ENCODE assay signal across 14 cellular contexts in the genomic region with DNA sequence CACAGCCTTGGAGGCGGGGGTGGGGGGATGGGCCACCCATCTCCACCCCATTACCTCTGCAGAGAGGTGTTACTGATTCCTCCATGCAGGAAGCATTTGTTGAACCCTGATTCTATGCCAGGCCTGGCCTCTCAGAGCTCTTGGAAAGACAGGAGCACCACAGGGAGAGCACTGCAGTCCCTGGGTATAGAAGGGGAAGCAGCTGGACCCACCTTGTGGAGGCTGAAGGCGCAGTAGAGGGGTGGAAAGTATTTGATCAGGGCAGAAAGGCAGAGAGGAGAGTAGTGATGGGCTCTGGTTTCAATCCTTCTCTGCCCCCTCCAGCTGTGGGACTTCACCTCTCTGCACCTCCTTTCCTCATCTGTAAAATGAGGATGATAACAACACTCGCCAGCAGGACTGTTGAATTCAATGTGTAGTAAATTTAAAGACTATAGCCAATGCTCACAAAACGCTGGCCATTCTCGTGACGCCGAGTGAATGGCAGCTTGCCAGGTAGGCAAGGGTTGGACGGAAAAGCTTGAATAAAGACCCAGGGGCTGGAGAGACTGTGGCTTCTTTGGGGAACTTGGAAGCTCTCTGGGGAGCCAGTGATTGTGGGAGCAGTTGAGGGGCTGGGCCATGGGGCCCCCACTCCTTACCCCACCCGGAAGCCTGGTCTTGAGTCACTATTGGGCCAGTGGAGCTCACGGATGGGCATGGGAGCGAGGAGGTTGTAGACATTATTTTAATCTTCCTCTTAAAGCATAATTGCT. TPM values are rescaled to one million over a fixed set of nuclear protein-coding genes. Genes with fewer than 3 reads are reported as not detected.
DNase-seq lines count a peak whose midpoint lies in the region; ATAC-seq and TF ChIP-seq lines count a peak whose summit lies in the region.
"Had no signal": no experiment of that assay in that cellular context is flagged by ENCODE, and none has a peak within 500 bp of the region (broad histone marks: within the 10 kb centered on the region; RNA-seq: fewer than 3 reads in every experiment).

No MANE protein-coding gene starts in this region.

- H3K27ac ChIP-seq in Karpas-422 (ENCODE audit: low read length) (no peak overlapping the region), tibial nerve (no peak overlapping the region)
- H3K27ac ChIP-seq: epithelial cell of prostate, thyroid gland had no signal

- H3K27me3 ChIP-seq in Karpas-422 (ENCODE audit: low read length): no peaks in the 10 kb centered on the region
- H3K27me3 ChIP-seq in tibial nerve: peaks cover 0 to 42% of the 10 kb centered on the region in 2 donors
- H3K27me3 ChIP-seq: thyroid gland had no signal

- H2AFZ ChIP-seq in Karpas-422 (ENCODE audit: low read length): no peak overlapping the region

- H4K20me1 ChIP-seq in Karpas-422 (ENCODE audit: insufficient read depth, low read depth, low read length): 0 out of 2 replicates have a peak, but pooled peaks cover 3% of the 10 kb centered on the region

- no peak overlapping the region for H3K9ac ChIP-seq in Karpas-422 (ENCODE audit: low read length)

- H3K9me3 Mint-ChIP-seq in neural crest cell: no peaks in the 10 kb centered on the region
- H3K9me3 Mint-ChIP-seq: activated B cell treated with CpG ODN at 0.5 μM for 24 hours; CD4-positive, alpha-beta memory T cell had no signal

- H3K9me3 ChIP-seq in Karpas-422 (ENCODE audit: low read length) (no peaks in the 10 kb centered on the region), tibial nerve (no peaks in the 10 kb centered on the region)
- H3K9me3 ChIP-seq: thyroid gland had no signal

- peaks cover 85% of the 10 kb centered on the region for H3K4me1 Mint-ChIP-seq in neural crest cell
- H3K4me1 Mint-ChIP-seq: activated B cell treated with CpG ODN at 0.5 μM for 24 hours had no signal

- no peaks in the 10 kb centered on the region for H3K36me3 ChIP-seq in Karpas-422 (ENCODE audit: insufficient read depth, low read length)
- no peaks in the 10 kb centered on the region for H3K36me3 ChIP-seq in tibial nerve
- H3K36me3 ChIP-seq: thyroid gland had no signal

- no peak overlapping the region for H3K4me2 ChIP-seq in Karpas-422 (ENCODE audit: low read depth, low read length, poor library complexity, severe bottlenecking)

- H3K27me3 Mint-ChIP-seq in neural crest cell (ENCODE audit: low read depth): peaks cover 18% of the 10 kb centered on the region

- no peaks in the 10 kb centered on the region for H3K9me2 ChIP-seq in Karpas-422 (replicated peaks; ENCODE audit: insufficient read depth, low read length)

- 38 to 48% methylated on average over 11 of the region's 11 CpGs for WGBS in tibial nerve, 2 donors

- H3K4me1 ChIP-seq in Karpas-422 (ENCODE audit: low read length) (no peaks in the 10 kb centered on the region), tibial nerve (peaks cover 0 to 10% (median 0%) of the 10 kb centered on the region in 4 donors)

- no peaks in the 10 kb centered on the region for H3K36me3 Mint-ChIP-seq in neural crest cell (ENCODE audit: low read depth)
- H3K36me3 Mint-ChIP-seq: CD4-positive, alpha-beta memory T cell had no signal

- TF ChIP-seq CTCF in neural crest cell (conservative IDR thresholded peaks at IDR 0.05): no peak
- TF ChIP-seq CTCF in tibial nerve (IDR thresholded peaks at IDR 0.05): no peak

- H3K4me3 ChIP-seq in Karpas-422 (ENCODE audit: low read length) (no peak overlapping the region), tibial nerve (no peak overlapping the region)
- H3K4me3 ChIP-seq: thyroid gland had no signal

- ATAC-seq in HG03097 (IDR thresholded peaks at IDR 0.05; ENCODE audit: low FRiP score, unreplicated experiment): no peak

- DNase-seq in Karpas-422 (peak; percentile 26), NCI-H345 treated with DMSO at 0.1 percent for 48 hours (lab: John Stamatoyannopoulos, UW; ENCODE audit: unreplicated experiment) (peak; percentile 14), dermis blood vessel endothelial cell (peak; percentile 62), neural crest cell (ENCODE audit: low read depth, low spot score) (no peak), tibial nerve (ENCODE audit: low spot score in 2 of 2) (no peak), globus pallidus (ENCODE audit: low spot score) (no peak), AG08396 (ENCODE audit: low spot score) (no peak)
- DNase-seq: activated B cell treated with CpG ODN at 0.5 μM for 24 hours; activated T-cell treated with anti-CD3 and anti-CD28 coated beads, Interleukin-2, amount 50 U/mL, for 48 hours; CD4-positive, alpha-beta memory T cell; KBM-7; thyroid gland had no signal

- no peak for TF ChIP-seq POLR2A in tibial nerve (IDR thresholded peaks at IDR 0.05)

- peak overlapping the region; percentile 4 for H3K4me3 Mint-ChIP-seq in neural crest cell
- H3K4me3 Mint-ChIP-seq: activated B cell treated with CpG ODN at 0.5 μM for 24 hours; CD4-positive, alpha-beta memory T cell had no signal

- no peaks in the 10 kb centered on the region for H3K79me2 ChIP-seq in Karpas-422 (ENCODE audit: low read length)

- no peak for TF ChIP-seq EP300 in tibial nerve (IDR thresholded peaks at IDR 0.05)

- peak overlapping the region; percentile 63 for H3K27ac Mint-ChIP-seq in neural crest cell (ENCODE audit: unreplicated experiment)
- H3K27ac Mint-ChIP-seq: activated B cell treated with CpG ODN at 0.5 μM for 24 hours; CD4-positive, alpha-beta memory T cell had no signal

RNA-seq across cellular contexts. Expression of gene CCDC33, which starts 8.0 kb away (rescaled TPM):
- not detected in 2 replicates for total RNA-seq in Karpas-422 (2014; rRNA removed; shearing (Covaris generic); ENCODE audit: low replicate concordance)
- total RNA-seq in dermis blood vessel endothelial cell (0.05 TPM in 1 of 2 replicates, not detected in the other), neural crest cell (15.1 and 15.6 TPM in 2 replicates), tibial nerve (not detected)
- total RNA-seq: activated B cell treated with CpG ODN at 0.5 μM for 24 hours; CD4-positive, alpha-beta memory T cell had no signal

RNA-seq across cellular contexts. Expression of gene STRA6, which starts 25.6 kb away (rescaled TPM):
- 0.18 TPM in 1 of 2 replicates, not detected in the other for total RNA-seq in Karpas-422 (2014; rRNA removed; shearing (Covaris generic); ENCODE audit: low replicate concordance)
- total RNA-seq in dermis blood vessel endothelial cell: 0.51 TPM in 1 of 2 replicates, not detected in the other
- 138 and 146 TPM in 2 replicates for total RNA-seq in neural crest cell
- total RNA-seq in tibial nerve: 1 to 10 TPM in 1 of 4 donors, under 1 TPM in 1, not detected in 2; 0.39 to 1.9 TPM
- total RNA-seq: activated B cell treated with CpG ODN at 0.5 μM for 24 hours; CD4-positive, alpha-beta memory T cell; thyroid gland had no signal

RNA-seq across cellular contexts. Expression of gene ISLR, which starts 54.6 kb away (rescaled TPM):
- total RNA-seq in Karpas-422 (2014; rRNA removed; shearing (Covaris generic); ENCODE audit: low replicate concordance): not detected in 2 replicates
- total RNA-seq in dermis blood vessel endothelial cell: 0.17 and 0.79 TPM in 2 replicates
- 1.5 and 2.6 TPM in 2 replicates for total RNA-seq in neural crest cell
- total RNA-seq in tibial nerve: 100 to 1,000 TPM in 3 of 4 donors, 10 to 100 TPM in 1; 41.7 to 250 (median 164) TPM
- total RNA-seq: activated B cell treated with CpG ODN at 0.5 μM for 24 hours; CD4-positive, alpha-beta memory T cell had no signal

Comparison
In these comparisons a context has a peak if more than half of its experiments do, and no peak if none do; other contexts are left out.
1. DNase-seq: peak in Karpas-422 (single experiment), NCI-H345 treated with DMSO at 0.1 percent for 48 hours (single experiment) and dermis blood vessel endothelial cell (single experiment); none in neural crest cell (single experiment), tibial nerve (0 of 2), globus pallidus (single experiment) and AG08396 (single experiment).
2. RNA of gene CCDC33, which starts 8.0 kb away (total RNA-seq): 15.1 to 15.6 TPM in neural crest cell; not detected in Karpas-422, 0.05 TPM in dermis blood vessel endothelial cell and not detected in tibial nerve; every median in the first group is over 10 times any median in the second.
3. RNA of gene STRA6, which starts 25.6 kb away (total RNA-seq): 138 to 146 TPM in neural crest cell; 0.51 TPM in dermis blood vessel endothelial cell, 0.39 to 1.9 TPM in tibial nerve and 0.18 TPM in Karpas-422; every median in the first group is over 10 times any median in the second.
4. RNA of gene ISLR, which starts 54.6 kb away (total RNA-seq): 41.7 to 250 TPM in tibial nerve; 1.5 to 2.6 TPM in neural crest cell, 0.17 to 0.79 TPM in dermis blood vessel endothelial cell and not detected in Karpas-422; every median in the first group is over 10 times any median in the second.